In the genomic region with DNA sequence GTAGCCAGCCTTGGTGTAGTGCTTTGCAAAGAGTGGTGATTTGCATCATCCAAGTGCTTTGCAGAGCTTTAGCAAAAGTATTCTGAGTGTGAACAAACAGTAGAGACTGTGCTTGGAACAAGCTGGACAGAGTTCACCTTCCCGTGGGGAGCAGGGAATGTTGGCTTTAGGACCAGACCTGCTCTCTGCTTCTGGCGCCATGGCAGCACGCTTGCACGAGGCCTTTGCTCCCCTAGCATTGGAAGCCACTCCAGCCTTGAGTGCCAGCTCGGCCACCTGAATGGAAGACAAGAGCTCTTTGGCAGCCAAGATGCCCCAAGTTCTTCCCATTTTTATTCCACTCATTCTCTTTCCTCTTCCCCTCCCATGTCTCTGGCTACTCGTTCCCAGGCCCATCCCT, we compare ENCODE assay signal across 25 cellular contexts.
"Had no signal": no experiment of that assay in that cellular context is flagged by ENCODE, and none has a peak within 500 bp of the region (broad histone marks: within the 10 kb centered on the region; RNA-seq: fewer than 3 reads in every experiment).

No MANE protein-coding gene starts in this region.

- ATAC-seq: activated CD4-positive, CD25-positive, alpha-beta regulatory T cell treated with anti-CD3 and anti-CD28 coated beads, Interleukin-2, amount 50 U/mL, for 24 hours; activated naive CD4-positive, alpha-beta T cell treated with anti-CD3 and anti-CD28 coated beads, Interleukin-2, amount 50 U/mL, for 72 hours; left cardiac atrium; psoas muscle; T-helper 17 cell had no signal

- H3K36me3 ChIP-seq: esophagus muscularis mucosa, gastroesophageal sphincter, pancreas, spleen, transverse colon, WERI-Rb-1 had no signal

- H3K4me3 ChIP-seq: esophagus muscularis mucosa, gastroesophageal sphincter, hepatocyte, pancreas, psoas muscle, spleen, testis, transverse colon had no signal

- H3K4me2 ChIP-seq: hepatocyte had no signal

- H3K27me3 ChIP-seq: esophagus muscularis mucosa, gastroesophageal sphincter, hepatocyte, pancreas, spleen, testis, transverse colon had no signal

- H2AFZ ChIP-seq: hepatocyte had no signal

- H3K9me3 ChIP-seq: esophagus muscularis mucosa, gastroesophageal sphincter, pancreas, psoas muscle, testis had no signal

- DNase-seq: activated CD4-positive, alpha-beta T cell treated with anti-CD3 and anti-CD28 coated beads for 48 hours; activated CD4-positive, alpha-beta T cell treated with anti-CD3 and anti-CD28 coated beads, Interleukin-2, amount 50 U/mL, for 48 hours; activated CD8-positive, alpha-beta memory T cell treated with anti-CD3 and anti-CD28 coated beads, Interleukin-2, amount 50 U/mL, for 4 hours; activated gamma-delta T cell; activated T-cell treated with anti-CD3 and anti-CD28 coated beads, Interleukin-2, amount 50 U/mL, for 1 hour; dermis blood vessel endothelial cell; effector CD4-positive, alpha-beta T cell; left cardiac atrium; mammary epithelial cell; naive B cell; nephron progenitor cell; pancreas; psoas muscle; spleen; stimulated activated naive CD4-positive, alpha-beta T cell treated with Interleukin-2 at 50 U/mL for 16 hours; T-helper 17 cell; T1000; testis; transverse colon; WERI-Rb-1 had no signal

- H3K4me1 ChIP-seq: esophagus muscularis mucosa, gastroesophageal sphincter, pancreas, psoas muscle, spleen, testis, transverse colon had no signal

- H3K27ac ChIP-seq: esophagus muscularis mucosa, gastroesophageal sphincter, hepatocyte, pancreas, psoas muscle, spleen, testis, transverse colon, WERI-Rb-1 had no signal

- H3K79me2 ChIP-seq: hepatocyte had no signal
